Comparison of ENCODE assay signal across 8 cellular contexts in genomic region chr1:46747683-46748288, GRCh38. TPM values are rescaled to one million over a fixed set of nuclear protein-coding genes. Genes with fewer than 3 reads are reported as not detected.
DNase-seq lines count a peak whose midpoint lies in the region; ATAC-seq, FAIRE-seq and TF ChIP-seq lines count a peak whose summit lies in the region.

No MANE protein-coding gene starts in this region.

- FAIRE-seq in bronchial epithelial cell (lab: Jason Lieb, UNC), result no peak

- DNase-seq in AG08396 (ENCODE audit: low spot score) (peak; percentile 65), H7 (peak; percentile 78), NCI-H510A treated with DMSO at 0.1 percent for 48 hours (lab: John Stamatoyannopoulos, UW) (peak; percentile 87), bronchial epithelial cell (ENCODE audit: low read depth) (peak; percentile 75), left lobe of liver (ENCODE audit: low spot score) (no peak)

- peak; percentile 98 for ATAC-seq in left lobe of liver
- no peak for ATAC-seq in HG02973 (IDR thresholded peaks at IDR 0.05; ENCODE audit: unreplicated experiment)
- no peak for ATAC-seq in HG03520 (IDR thresholded peaks at IDR 0.05; ENCODE audit: unreplicated experiment)
- no peak for ATAC-seq in GM21576 (IDR thresholded peaks at IDR 0.05; ENCODE audit: unreplicated experiment)

- H3K27me3 ChIP-seq in H7 (ENCODE audit: control insufficient read depth, insufficient read depth, low read length) (no peaks in the 10 kb centered on the region; the same call in 1 of the 2 replicates), bronchial epithelial cell (ENCODE audit: control insufficient read depth, insufficient read depth, low read length) (no peaks in the 10 kb centered on the region)

- H3K4me3 ChIP-seq in H7 (ENCODE audit: insufficient read depth, low read depth, low read length) (no peak overlapping the region), bronchial epithelial cell (ENCODE audit: low read depth, low read length) (no peak overlapping the region)

- peak; percentile 86 for TF ChIP-seq CTCF in bronchial epithelial cell (IDR thresholded peaks at IDR 0.05; ENCODE audit: insufficient read depth, low read length, severe bottlenecking)

- H3K36me3 ChIP-seq in H7 (replicated peaks; ENCODE audit: control insufficient read depth, insufficient read depth, low read length) (no peaks in the 10 kb centered on the region), bronchial epithelial cell (ENCODE audit: control insufficient read depth, insufficient read depth, low read length) (no peaks in the 10 kb centered on the region)

RNA-seq across cellular contexts. Expression of gene EFCAB14, which starts 28.9 kb away (rescaled TPM):
- total RNA-seq in H7 (2014; rRNA removed; shearing (Covaris generic)), result 43.3 and 57.8 TPM in 2 replicates
- total RNA-seq in bronchial epithelial cell (32.4 and 38.3 TPM in 2 replicates), left lobe of liver (38.7 TPM)

RNA-seq across cellular contexts. Expression of gene CYP4B1, which starts 51.1 kb away (rescaled TPM):
- total RNA-seq in H7 (2014; rRNA removed; shearing (Covaris generic)), result 0.37 TPM in 1 of 2 replicates, not detected in the other
- total RNA-seq in bronchial epithelial cell (3.6 TPM in 1 of 2 replicates, not detected in the other), left lobe of liver (0.33 TPM)
